In genomic region chr3:187041362-187042061, GRCh38 we compare ENCODE assay signal across 9 cellular contexts.
DNase-seq lines count a peak whose midpoint lies in the region; ATAC-seq, FAIRE-seq and TF ChIP-seq lines count a peak whose summit lies in the region.
"Had no signal": no experiment of that assay in that cellular context is flagged by ENCODE, and none has a peak within 500 bp of the region (broad histone marks: within the 10 kb centered on the region; RNA-seq: fewer than 3 reads in every experiment).

No MANE protein-coding gene starts in this region.

- H3K9me3 ChIP-seq in HepG2 (ENCODE audit: low read length) = no peaks in the 10 kb centered on the region

- POLR2A ChIA-PET in activated CD4-positive, alpha-beta memory T cell treated with anti-CD3 and anti-CD28 coated beads for 36 hours (lab: Charles Lee) = interaction anchor here (0.6 to 1.6 kb wide), 9 partner anchors 9 to 198 kb away, joined by 3 to 7 read pairs (median 3); no protein-coding TSS in a partner anchor
- POLR2A ChIA-PET in HepG2 (lab: Yijun Ruan, JAX) = interaction anchor here (0.6 to 4.8 kb wide), 29 partner anchors 7 to 447 kb away, joined by 3 to 57 read pairs (median 6); partner anchors contain the start of genes EIF4A2 and ST6GAL1

- no peak for TF ChIP-seq CTCF in HepG2 (CRISPR knock-in tag; IDR thresholded peaks at IDR 0.05)

- H4K20me1 ChIP-seq in HepG2 (ENCODE audit: insufficient read depth, low read length) = 0 out of 2 replicates have a peak, but pooled peaks cover 3% of the 10 kb centered on the region

- peak; percentile 70 for DNase-seq in activated CD4-positive, alpha-beta memory T cell treated with anti-CD3 and anti-CD28 coated beads for 36 hours
- DNase-seq in HepG2 (ENCODE audit: low spot score) = peak; percentile 97
- no peak for DNase-seq in NCI-H1105 treated with DMSO at 0.1 percent for 48 hours (lab: John Stamatoyannopoulos, UW)
- no peak for DNase-seq in NCI-H510A treated with DMSO at 0.1 percent for 48 hours (lab: John Stamatoyannopoulos, UW)

- H2AFZ ChIP-seq in HepG2 (ENCODE audit: low read length) = no peak overlapping the region

- peak; percentile 94 to 99 for TF ChIP-seq EP300 in HepG2 (IDR thresholded peaks at IDR 0.05; ENCODE audit: low read depth in 2 of 2, low read length in 2 of 2)
- peak; percentile 91 for TF ChIP-seq EP300 in HepG2 (CRISPR knock-in tag; IDR thresholded peaks at IDR 0.05; ENCODE audit: borderline replicate concordance)

- peak overlapping the region; percentile 86 for H3K9ac ChIP-seq in HepG2 (ENCODE audit: insufficient read depth, low read depth, low read length)

- peak overlapping the region; percentile 67 to 82 (median 81); a peak in 4 of 6 replicates for H3K4me3 ChIP-seq in HepG2 (replicated peaks in 1 of 3; ENCODE audit: insufficient read depth in 1 of 3, low read depth in 2 of 3, low read length in 3 of 3)
- H3K4me3 ChIP-seq: SK-N-MC had no signal

- peak overlapping the region; percentile 47 for H3K4me3 Mint-ChIP-seq in activated CD4-positive, alpha-beta memory T cell treated with anti-CD3 and anti-CD28 coated beads for 36 hours
- H3K4me3 Mint-ChIP-seq: neural crest cell had no signal

- H3K79me2 ChIP-seq in HepG2 (ENCODE audit: insufficient read depth, low read length) = peaks cover 78% of the 10 kb centered on the region

- peak; percentile 66 for ATAC-seq in GM19395 (IDR thresholded peaks at IDR 0.05; ENCODE audit: unreplicated experiment)
- ATAC-seq in HG03432 (IDR thresholded peaks at IDR 0.05; ENCODE audit: unreplicated experiment) = peak; percentile 54
- ATAC-seq in HepG2 = peak; percentile 74
- ATAC-seq in HG03045 (IDR thresholded peaks at IDR 0.05; ENCODE audit: unreplicated experiment) = no peak

- in situ Hi-C loops in HepG2 (cut with HindIII; ENCODE audit: extremely low pct_ligation_motif_present, low pct_unique_long_range_greater_than_20kb) = no loop called here

- peak; percentile 80 for FAIRE-seq in HepG2 (lab: Jason Lieb, UNC)

- H3K36me3 Mint-ChIP-seq in activated CD4-positive, alpha-beta memory T cell treated with anti-CD3 and anti-CD28 coated beads for 36 hours = peaks cover 76% of the 10 kb centered on the region

- no peaks in the 10 kb centered on the region for H3K27me3 Mint-ChIP-seq in activated CD4-positive, alpha-beta memory T cell treated with anti-CD3 and anti-CD28 coated beads for 36 hours

- H3K27me3 ChIP-seq in HepG2 (ENCODE audit: control insufficient read depth in 1 of 2, insufficient read depth in 2 of 2, low read length in 2 of 2) = no peaks in the 10 kb centered on the region; a peak in 1 of 5 replicates

- intact Hi-C loops in activated CD4-positive, alpha-beta memory T cell treated with anti-CD3 and anti-CD28 coated beads for 36 hours (cut with micrococcal nuclease) = loop anchor here (1.0 to 10.0 kb wide), 8 partner anchors 12 to 763 kb away; partner anchors contain the start of gene ST6GAL1
- intact Hi-C loops in HepG2 (cut with micrococcal nuclease; ENCODE audit: unreplicated experiment) = loop anchor here (5.0 kb wide), 2 partner anchors 64 to 109 kb away; partner anchors contain the start of gene ST6GAL1

- peak in 1 of 2 experiments; percentile 57; a peak in 3 of 4 replicates for TF ChIP-seq POLR2A in HepG2 (IDR thresholded peaks at IDR 0.05; ENCODE audit: insufficient read depth in 1 of 2, low read depth in 2 of 2, low read length in 2 of 2)

- H3K4me2 ChIP-seq in HepG2 (ENCODE audit: low read depth, low read length) = peak overlapping the region; percentile 100

- peak overlapping the region; percentile 99 for H3K27ac ChIP-seq in HepG2 (ENCODE audit: extremely low read length, insufficient read depth, low read length)
- H3K27ac ChIP-seq: SK-N-MC had no signal

- 6% methylated on average over 6 of the region's 6 CpGs for WGBS in HepG2 (ENCODE audit: low lambda C conversion rate)

- peaks cover 77% of the 10 kb centered on the region for H3K4me1 ChIP-seq in HepG2 (ENCODE audit: insufficient read depth, low read length)

- H3K4me1 Mint-ChIP-seq in activated CD4-positive, alpha-beta memory T cell treated with anti-CD3 and anti-CD28 coated beads for 36 hours (ENCODE audit: low read depth) = peaks cover 81% of the 10 kb centered on the region
- H3K4me1 Mint-ChIP-seq: neural crest cell had no signal

- peaks cover 12 to 32% of the 10 kb centered on the region in 2 experiments for H3K36me3 ChIP-seq in HepG2 (replicated peaks in 1 of 2; ENCODE audit: control insufficient read depth in 1 of 2, insufficient read depth in 2 of 2, low read length in 2 of 2)

- CTCF ChIA-PET in activated CD4-positive, alpha-beta memory T cell treated with anti-CD3 and anti-CD28 coated beads for 36 hours (lab: Charles Lee) = interaction anchor here (1.2 to 1.5 kb wide), 2 partner anchors 13 to 189 kb away, joined by 3 to 6 read pairs; no protein-coding TSS in a partner anchor
- CTCF ChIA-PET in HepG2 (lab: Yijun Ruan, JAX; ENCODE audit: low intra/inter-chr PET ratio, low total read pairs) = no interaction called here

- peak overlapping the region; percentile 92 for H3K27ac Mint-ChIP-seq in activated CD4-positive, alpha-beta memory T cell treated with anti-CD3 and anti-CD28 coated beads for 36 hours

- BruUV-seq in HepG2 (replicated peaks; lab: Mats Ljungman, UMichigan) = no TSS peak

- H3K9me3 Mint-ChIP-seq in activated CD4-positive, alpha-beta memory T cell treated with anti-CD3 and anti-CD28 coated beads for 36 hours = peaks cover under 1% of the 10 kb centered on the region
- H3K9me3 Mint-ChIP-seq: neural crest cell had no signal

- TF ChIP-seq RAD21 in HepG2 (CRISPR knock-in tag; IDR thresholded peaks at IDR 0.05) = peak; percentile 42; the same call in 1 of the 2 replicates

TF ChIP-seq in HepG2, 621 proteins besides CTCF, POLR2A, EP300 and RAD21 (continues in another document):
- TF ChIP-seq ZNF672 (CRISPR knock-in tag; IDR thresholded peaks at IDR 0.05) (no peak), PCBP2 (optimal IDR thresholded peaks at IDR 0.05; ENCODE audit: low read depth, low read length, poor library complexity, severe bottlenecking) (no peak), ZBTB38 (CRISPR knock-in tag; IDR thresholded peaks at IDR 0.05) (no peak), KAT2B (IDR thresholded peaks at IDR 0.05; ENCODE audit: borderline replicate concordance, low read depth, low read length) (no peak), ARNT (IDR thresholded peaks at IDR 0.05) (no peak), ZNF646 (CRISPR knock-in tag; IDR thresholded peaks at IDR 0.05) (no peak), ZIK1 (CRISPR knock-in tag; IDR thresholded peaks at IDR 0.05; ENCODE audit: borderline replicate concordance, low read depth) (no peak), ZSCAN29 (CRISPR knock-in tag; conservative IDR thresholded peaks at IDR 0.05) (peak; percentile 71; the same call in 1 of the 2 replicates), ZNF605 (CRISPR knock-in tag; IDR thresholded peaks at IDR 0.05) (no peak), CAMTA2 (CRISPR knock-in tag; IDR thresholded peaks at IDR 0.05; ENCODE audit: borderline replicate concordance) (no peak), POLR2AphosphoS5 (IDR thresholded peaks at IDR 0.05; ENCODE audit: low read depth, low read length) (0 out of 2 replicates have a peak, but pooled peaks have one; percentile 32)

Comparison
In these comparisons a context has a peak if more than half of its experiments do, and no peak if none do; other contexts are left out.
1. DNase-seq: peak in activated CD4-positive, alpha-beta memory T cell treated with anti-CD3 and anti-CD28 coated beads for 36 hours (single experiment) and HepG2 (single experiment); none in NCI-H1105 treated with DMSO at 0.1 percent for 48 hours (single experiment) and NCI-H510A treated with DMSO at 0.1 percent for 48 hours (single experiment).